ENCODE assay signal across 27 cellular contexts in genomic region chr17:34842235-34842634, GRCh38.
"Had no signal": no experiment of that assay in that cellular context is flagged by ENCODE, and none has a peak within 500 bp of the region (broad histone marks: within the 10 kb centered on the region; RNA-seq: fewer than 3 reads in every experiment).

No MANE protein-coding gene starts in this region.

- H3K36me3 Mint-ChIP-seq: activated naive CD4-positive, alpha-beta T cell treated with anti-CD3 and anti-CD28 coated beads, Interleukin-2, amount 50 U/mL, for 72 hours had no signal

- H3K27ac Mint-ChIP-seq: activated CD4-positive, alpha-beta T cell treated with anti-CD3 and anti-CD28 coated beads, Interleukin-2, amount 10 ng/mL, durations not matched to agents 24 days and 14 days; activated CD8-positive, alpha-beta T cell treated with anti-CD3 and anti-CD28 coated beads for 36 hours; activated T-cell treated with anti-CD3 and anti-CD28 coated beads, Interleukin-2, amount 50 U/mL, for 72 hours; activated T-helper 17 cell treated with anti-CD3 and anti-CD28 coated beads, Interleukin-2, amount 50 U/mL, for 72 hours; T-helper 2 cell treated with Interferon-gamma antibody and Interleukin-4, amounts not matched to agents 5 μg/mL and 100 μg/mL, for 36 hours had no signal

- H3K9me3 Mint-ChIP-seq: activated CD4-positive, alpha-beta T cell treated with anti-CD3 and anti-CD28 coated beads, Interleukin-2, amount 10 ng/mL, durations not matched to agents 24 days and 14 days; activated CD8-positive, alpha-beta T cell treated with anti-CD3 and anti-CD28 coated beads for 36 hours; activated T-cell treated with anti-CD3 and anti-CD28 coated beads, Interleukin-2, amount 50 U/mL, for 72 hours; activated T-helper 17 cell treated with anti-CD3 and anti-CD28 coated beads, Interleukin-2, amount 50 U/mL, for 72 hours; T-helper 2 cell treated with Interferon-gamma antibody and Interleukin-4, amounts not matched to agents 5 μg/mL and 100 μg/mL, for 36 hours had no signal

- H3K27ac ChIP-seq: adrenal gland, body of pancreas, breast epithelium, SJCRH30, SK-N-MC had no signal

- ATAC-seq: activated CD8-positive, alpha-beta T cell treated with anti-CD3 and anti-CD28 coated beads for 36 hours; activated naive CD4-positive, alpha-beta T cell treated with anti-CD3 and anti-CD28 coated beads, Interleukin-2, amount 50 U/mL, for 72 hours; activated T-cell treated with anti-CD3 and anti-CD28 coated beads, Interleukin-2, amount 50 U/mL, for 72 hours; activated T-helper 17 cell treated with anti-CD3 and anti-CD28 coated beads, Interleukin-2, amount 50 U/mL, for 72 hours; body of pancreas had no signal

- DNase-seq: activated CD4-positive, alpha-beta T cell treated with anti-CD3 and anti-CD28 coated beads, Interleukin-2, amount 10 ng/mL, durations not matched to agents 24 days and 14 days; activated CD4-positive, alpha-beta T cell treated with anti-CD3 and anti-CD28 coated beads, Interleukin-2, amount 50 U/mL, for 4 hours; activated CD8-positive, alpha-beta T cell treated with anti-CD3 and anti-CD28 coated beads for 36 hours; activated effector memory CD4-positive, alpha-beta T cell treated with anti-CD3 and anti-CD28 coated beads, Interleukin-2, amount 50 U/mL, for 16 hours; activated naive CD4-positive, alpha-beta T cell; activated T-cell treated with anti-CD3 and anti-CD28 coated beads, Interleukin-2, amount 50 U/mL, for 1 hour; activated T-cell treated with anti-CD3 and anti-CD28 coated beads, Interleukin-2, amount 50 U/mL, for 72 hours; adrenal gland; body of pancreas; NCI-H1092 treated with DMSO at 0.1 percent for 48 hours; NCI-H1417; NCI-H146; NCI-H187; NCI-H2029 treated with DMSO at 0.1 percent for 48 hours; NCI-H2107; NCI-H2171; NCI-H510A; NCI-H526; NCI-H748 treated with DMSO at 0.1 percent for 48 hours; NK-92 treated with Interleukin-12 subunit alpha and Interleukin-12 subunit beta, amount 100 ng/mL, for 24 hours; SHP77; SJCRH30 had no signal

- H3K27me3 Mint-ChIP-seq: activated CD4-positive, alpha-beta T cell treated with anti-CD3 and anti-CD28 coated beads, Interleukin-2, amount 10 ng/mL, durations not matched to agents 24 days and 14 days; activated CD8-positive, alpha-beta T cell treated with anti-CD3 and anti-CD28 coated beads for 36 hours; activated T-helper 17 cell treated with anti-CD3 and anti-CD28 coated beads, Interleukin-2, amount 50 U/mL, for 72 hours had no signal

- H3K27me3 ChIP-seq: adrenal gland, body of pancreas, breast epithelium had no signal

- H3K36me3 ChIP-seq: adrenal gland, breast epithelium, SJCRH30 had no signal

- H3K4me3 Mint-ChIP-seq: activated CD4-positive, alpha-beta T cell treated with anti-CD3 and anti-CD28 coated beads, Interleukin-2, amount 10 ng/mL, durations not matched to agents 24 days and 14 days; activated CD8-positive, alpha-beta T cell treated with anti-CD3 and anti-CD28 coated beads for 36 hours; activated T-cell treated with anti-CD3 and anti-CD28 coated beads, Interleukin-2, amount 50 U/mL, for 72 hours; activated T-helper 17 cell treated with anti-CD3 and anti-CD28 coated beads, Interleukin-2, amount 50 U/mL, for 72 hours; T-helper 2 cell treated with Interferon-gamma antibody and Interleukin-4, amounts not matched to agents 5 μg/mL and 100 μg/mL, for 36 hours had no signal

- H3K9me3 ChIP-seq: adrenal gland, body of pancreas, breast epithelium, SJCRH30 had no signal

- H3K4me3 ChIP-seq: adrenal gland, body of pancreas, breast epithelium, SJCRH30, SK-N-MC had no signal

- H3K4me1 Mint-ChIP-seq: activated CD4-positive, alpha-beta T cell treated with anti-CD3 and anti-CD28 coated beads, Interleukin-2, amount 10 ng/mL, durations not matched to agents 24 days and 14 days had no signal

- H3K4me1 ChIP-seq: adrenal gland, body of pancreas, breast epithelium, SJCRH30 had no signal
